6 cellular contexts compared by ENCODE assay signal in genomic region chr19:17337675-17338439, GRCh38. TPM values are rescaled to one million over a fixed set of nuclear protein-coding genes. Genes with fewer than 3 reads are reported as not detected.
DNase-seq lines count a peak whose midpoint lies in the region; ATAC-seq and TF ChIP-seq lines count a peak whose summit lies in the region.

No MANE protein-coding gene starts in this region.

- no peak for ATAC-seq in activated CD8-positive, alpha-beta memory T cell treated with anti-CD3 and anti-CD28 coated beads, Interleukin-2, amount 10 ng/mL, durations not matched to agents 7 days and 5 days
- no peak for ATAC-seq in lung (ENCODE audit: insufficient read depth, low FRiP score)
- ATAC-seq in HG03095 (IDR thresholded peaks at IDR 0.05; ENCODE audit: unreplicated experiment) = no peak
- no peak for ATAC-seq in HG03025 (IDR thresholded peaks at IDR 0.05; ENCODE audit: low FRiP score, unreplicated experiment)

- no peaks in the 10 kb centered on the region for H3K9me3 ChIP-seq in lung (ENCODE audit: control insufficient read depth in 2 of 2, insufficient read depth in 1 of 2, low read length in 1 of 2)

- peaks cover 0 to 5% of the 10 kb centered on the region in 2 donors for H3K36me3 ChIP-seq in lung (ENCODE audit: control insufficient read depth in 2 of 2, insufficient read depth in 2 of 2, low read length in 2 of 2)

- no peak for TF ChIP-seq CTCF in lung (IDR thresholded peaks at IDR 0.05; ENCODE audit: control extremely low read depth, extremely low read depth)

- CTCF ChIA-PET in activated CD8-positive, alpha-beta memory T cell treated with anti-CD3 and anti-CD28 coated beads, Interleukin-2, amount 10 ng/mL, durations not matched to agents 7 days and 5 days (lab: Charles Lee) = interaction anchor here (1.1 to 2.8 kb wide), 5 partner anchors 10 to 53 kb away, joined by 3 to 7 read pairs (median 4); partner anchors contain the start of genes DDA1 and MRPL34

- 10 to 11% methylated on average over 52 of the region's 52 CpGs for WGBS in lung, 2 donors

- H3K27ac ChIP-seq in lung (ENCODE audit: low read depth in 1 of 2, low read length in 1 of 2) = peak overlapping the region; percentile 34 to 95

- no peaks in the 10 kb centered on the region for H3K27me3 ChIP-seq in lung (ENCODE audit: control insufficient read depth, insufficient read depth)

- peak overlapping the region; percentile 92 for H3K27ac Mint-ChIP-seq in activated CD8-positive, alpha-beta memory T cell treated with anti-CD3 and anti-CD28 coated beads, Interleukin-2, amount 10 ng/mL, durations not matched to agents 7 days and 5 days
- peak overlapping the region; percentile 89 for H3K27ac Mint-ChIP-seq in activated T-helper 2 cell treated with anti-CD3 and anti-CD28 coated beads, Interferon-gamma antibody, Interleukin-2, Interleukin-4, amounts not matched to agents 10 μg/mL and 5 μg/mL and 100 μg/mL, durations not matched to agents 14 hours and 24 hours and 36 hours

- peaks cover 5 to 17% of the 10 kb centered on the region in 2 donors for H3K4me1 ChIP-seq in lung (ENCODE audit: control insufficient read depth in 2 of 2, insufficient read depth in 2 of 2, low read length in 2 of 2)

- H3K36me3 Mint-ChIP-seq in activated CD8-positive, alpha-beta memory T cell treated with anti-CD3 and anti-CD28 coated beads, Interleukin-2, amount 10 ng/mL, durations not matched to agents 7 days and 5 days = peaks cover 6% of the 10 kb centered on the region
- H3K36me3 Mint-ChIP-seq in activated T-helper 2 cell treated with anti-CD3 and anti-CD28 coated beads, Interferon-gamma antibody, Interleukin-2, Interleukin-4, amounts not matched to agents 10 μg/mL and 5 μg/mL and 100 μg/mL, durations not matched to agents 14 hours and 24 hours and 36 hours (ENCODE audit: low read depth) = peaks cover 17% of the 10 kb centered on the region

- H3K9me3 Mint-ChIP-seq in activated CD8-positive, alpha-beta memory T cell treated with anti-CD3 and anti-CD28 coated beads, Interleukin-2, amount 10 ng/mL, durations not matched to agents 7 days and 5 days (ENCODE audit: low read depth) = no peaks in the 10 kb centered on the region
- no peaks in the 10 kb centered on the region for H3K9me3 Mint-ChIP-seq in activated T-helper 2 cell treated with anti-CD3 and anti-CD28 coated beads, Interferon-gamma antibody, Interleukin-2, Interleukin-4, amounts not matched to agents 10 μg/mL and 5 μg/mL and 100 μg/mL, durations not matched to agents 14 hours and 24 hours and 36 hours

- no peaks in the 10 kb centered on the region for H3K27me3 Mint-ChIP-seq in activated CD8-positive, alpha-beta memory T cell treated with anti-CD3 and anti-CD28 coated beads, Interleukin-2, amount 10 ng/mL, durations not matched to agents 7 days and 5 days
- H3K27me3 Mint-ChIP-seq in activated T-helper 2 cell treated with anti-CD3 and anti-CD28 coated beads, Interferon-gamma antibody, Interleukin-2, Interleukin-4, amounts not matched to agents 10 μg/mL and 5 μg/mL and 100 μg/mL, durations not matched to agents 14 hours and 24 hours and 36 hours (ENCODE audit: low read depth) = no peaks in the 10 kb centered on the region

- intact Hi-C loops in activated T-helper 2 cell treated with anti-CD3 and anti-CD28 coated beads, Interferon-gamma antibody, Interleukin-2, Interleukin-4, amounts not matched to agents 10 μg/mL and 5 μg/mL and 100 μg/mL, durations not matched to agents 14 hours and 24 hours and 36 hours (cut with micrococcal nuclease) = loop anchor here (1.0 to 5.0 kb wide), 3 partner anchors 29 to 69 kb away; partner anchors contain the start of genes BST2 and DDA1

- DNase-seq in activated CD8-positive, alpha-beta memory T cell treated with anti-CD3 and anti-CD28 coated beads, Interleukin-2, amount 10 ng/mL, durations not matched to agents 7 days and 5 days = peak; percentile 57
- DNase-seq in activated CD8-positive, alpha-beta memory T cell treated with anti-CD3 and anti-CD28 coated beads for 24 hours = no peak
- DNase-seq in activated T-helper 2 cell treated with anti-CD3 and anti-CD28 coated beads, Interferon-gamma antibody, Interleukin-2, Interleukin-4, amounts not matched to agents 10 μg/mL and 5 μg/mL and 100 μg/mL, durations not matched to agents 14 hours and 24 hours and 36 hours (ENCODE audit: low spot score) = peak; percentile 42
- DNase-seq in lung (ENCODE audit: low spot score) = no peak

- peak overlapping the region; percentile 90 for H3K4me3 Mint-ChIP-seq in activated CD8-positive, alpha-beta memory T cell treated with anti-CD3 and anti-CD28 coated beads, Interleukin-2, amount 10 ng/mL, durations not matched to agents 7 days and 5 days
- peak overlapping the region; percentile 84 for H3K4me3 Mint-ChIP-seq in activated T-helper 2 cell treated with anti-CD3 and anti-CD28 coated beads, Interferon-gamma antibody, Interleukin-2, Interleukin-4, amounts not matched to agents 10 μg/mL and 5 μg/mL and 100 μg/mL, durations not matched to agents 14 hours and 24 hours and 36 hours (ENCODE audit: low read depth)

- H3K4me1 Mint-ChIP-seq in activated CD8-positive, alpha-beta memory T cell treated with anti-CD3 and anti-CD28 coated beads, Interleukin-2, amount 10 ng/mL, durations not matched to agents 7 days and 5 days = peaks cover 40% of the 10 kb centered on the region
- H3K4me1 Mint-ChIP-seq in activated T-helper 2 cell treated with anti-CD3 and anti-CD28 coated beads, Interferon-gamma antibody, Interleukin-2, Interleukin-4, amounts not matched to agents 10 μg/mL and 5 μg/mL and 100 μg/mL, durations not matched to agents 14 hours and 24 hours and 36 hours (ENCODE audit: low read depth) = peaks cover 12% of the 10 kb centered on the region

- peak overlapping the region; percentile 74 for H3K4me3 ChIP-seq in lung

RNA-seq across cellular contexts. Expression of gene GTPBP3, which starts 0.5 kb away (rescaled TPM):
- total RNA-seq in activated CD8-positive, alpha-beta memory T cell treated with anti-CD3 and anti-CD28 coated beads, Interleukin-2, amount 10 ng/mL, durations not matched to agents 7 days and 5 days = 10 to 100 TPM; 40.4 to 44.4 TPM
- total RNA-seq in activated T-helper 2 cell treated with anti-CD3 and anti-CD28 coated beads, Interferon-gamma antibody, Interleukin-2, Interleukin-4, amounts not matched to agents 10 μg/mL and 5 μg/mL and 100 μg/mL, durations not matched to agents 14 hours and 24 hours and 36 hours = 62.5 and 66.5 TPM in 2 replicates
- 10 to 100 TPM; 22.2 to 24.1 TPM for total RNA-seq in lung
- 10 to 100 TPM; 13.3 to 14.2 TPM for polyA plus RNA-seq in lung

RNA-seq across cellular contexts. Expression of gene ANO8, which starts 3.2 kb away (rescaled TPM):
- total RNA-seq in activated CD8-positive, alpha-beta memory T cell treated with anti-CD3 and anti-CD28 coated beads, Interleukin-2, amount 10 ng/mL, durations not matched to agents 7 days and 5 days = 10 to 100 TPM; 11.0 to 18.7 TPM
- 9.2 and 9.4 TPM in 2 replicates for total RNA-seq in activated T-helper 2 cell treated with anti-CD3 and anti-CD28 coated beads, Interferon-gamma antibody, Interleukin-2, Interleukin-4, amounts not matched to agents 10 μg/mL and 5 μg/mL and 100 μg/mL, durations not matched to agents 14 hours and 24 hours and 36 hours
- 10 to 100 TPM in 1 of 2 donors, 1 to 10 TPM in 1; 7.1 to 22.5 TPM for total RNA-seq in lung
- 1 to 10 TPM; 7.1 to 8.8 TPM for polyA plus RNA-seq in lung

RNA-seq across cellular contexts. Expression of gene DDA1, which starts 28.5 kb away (rescaled TPM):
- 10 to 100 TPM; 47.7 to 58.9 TPM for total RNA-seq in activated CD8-positive, alpha-beta memory T cell treated with anti-CD3 and anti-CD28 coated beads, Interleukin-2, amount 10 ng/mL, durations not matched to agents 7 days and 5 days
- 37.1 and 39.2 TPM in 2 replicates for total RNA-seq in activated T-helper 2 cell treated with anti-CD3 and anti-CD28 coated beads, Interferon-gamma antibody, Interleukin-2, Interleukin-4, amounts not matched to agents 10 μg/mL and 5 μg/mL and 100 μg/mL, durations not matched to agents 14 hours and 24 hours and 36 hours
- 10 to 100 TPM; 16.1 to 40.7 TPM for total RNA-seq in lung
- polyA plus RNA-seq in lung = 10 to 100 TPM; 60.2 to 66.5 TPM

RNA-seq across cellular contexts. Expression of gene MRPL34, which starts 32.2 kb away (rescaled TPM):
- total RNA-seq in activated CD8-positive, alpha-beta memory T cell treated with anti-CD3 and anti-CD28 coated beads, Interleukin-2, amount 10 ng/mL, durations not matched to agents 7 days and 5 days = 100 to 1,000 TPM in 1 of 2 experiments, 10 to 100 TPM in 1; 94.7 to 115 TPM
- total RNA-seq in activated T-helper 2 cell treated with anti-CD3 and anti-CD28 coated beads, Interferon-gamma antibody, Interleukin-2, Interleukin-4, amounts not matched to agents 10 μg/mL and 5 μg/mL and 100 μg/mL, durations not matched to agents 14 hours and 24 hours and 36 hours = 92.0 and 95.7 TPM in 2 replicates
- total RNA-seq in lung = 10 to 100 TPM; 22.3 to 85.7 TPM
- polyA plus RNA-seq in lung = 100 to 1,000 TPM; 101 to 137 TPM

RNA-seq across cellular contexts. Expression of gene ABHD8, which starts 34.6 kb away (rescaled TPM):
- 10 to 100 TPM; 10.1 to 10.7 TPM for total RNA-seq in activated CD8-positive, alpha-beta memory T cell treated with anti-CD3 and anti-CD28 coated beads, Interleukin-2, amount 10 ng/mL, durations not matched to agents 7 days and 5 days
- 9.9 and 10.9 TPM in 2 replicates for total RNA-seq in activated T-helper 2 cell treated with anti-CD3 and anti-CD28 coated beads, Interferon-gamma antibody, Interleukin-2, Interleukin-4, amounts not matched to agents 10 μg/mL and 5 μg/mL and 100 μg/mL, durations not matched to agents 14 hours and 24 hours and 36 hours
- total RNA-seq in lung = 10 to 100 TPM; 12.8 to 23.0 TPM
- 10 to 100 TPM; 14.9 to 15.4 TPM for polyA plus RNA-seq in lung

Comparison
In these comparisons a context has a peak if more than half of its experiments do, and no peak if none do; other contexts are left out.
1. DNase-seq: peak in activated CD8-positive, alpha-beta memory T cell treated with anti-CD3 and anti-CD28 coated beads, Interleukin-2, amount 10 ng/mL, durations not matched to agents 7 days and 5 days (single experiment) and activated T-helper 2 cell treated with anti-CD3 and anti-CD28 coated beads, Interferon-gamma antibody, Interleukin-2, Interleukin-4, amounts not matched to agents 10 μg/mL and 5 μg/mL and 100 μg/mL, durations not matched to agents 14 hours and 24 hours and 36 hours (single experiment); none in activated CD8-positive, alpha-beta memory T cell treated with anti-CD3 and anti-CD28 coated beads for 24 hours (single experiment) and lung (single experiment).